Comparison of ENCODE assay signal across 27 cellular contexts in genomic region chr21:41851090-41851790, GRCh38. TPM values are rescaled to one million over a fixed set of nuclear protein-coding genes. Genes with fewer than 3 reads are reported as not detected.
DNase-seq lines count a peak whose midpoint lies in the region; ATAC-seq and TF ChIP-seq lines count a peak whose summit lies in the region.
"Had no signal": no experiment of that assay in that cellular context is flagged by ENCODE, and none has a peak within 500 bp of the region (broad histone marks: within the 10 kb centered on the region; RNA-seq: fewer than 3 reads in every experiment).

No MANE protein-coding gene starts in this region.

- peak overlapping the region; percentile 52 for H3K27ac Mint-ChIP-seq in progenitor cell of endocrine pancreas
- H3K27ac Mint-ChIP-seq: natural killer cell treated with Interleukin-12 subunit alpha and Interleukin-12 subunit beta and Interleukin-15 and Interleukin-18, amount 100 ng/mL, for 72 hours had no signal

- H3K27me3 ChIP-seq in cardiac muscle cell (no peaks in the 10 kb centered on the region), ovary (no peaks in the 10 kb centered on the region)
- H3K27me3 ChIP-seq: foreskin keratinocyte, pancreas, Peyer's patch, right lobe of liver, SJSA1, uterus had no signal

- H3K27me3 Mint-ChIP-seq in progenitor cell of endocrine pancreas = no peaks in the 10 kb centered on the region
- H3K27me3 Mint-ChIP-seq: natural killer cell treated with Interleukin-12 subunit alpha and Interleukin-12 subunit beta and Interleukin-15 and Interleukin-18, amount 100 ng/mL, for 72 hours had no signal

- no peaks in the 10 kb centered on the region for H3K36me3 ChIP-seq in cardiac muscle cell
- H3K36me3 ChIP-seq in ovary = no peaks in the 10 kb centered on the region
- H3K36me3 ChIP-seq: right lobe of liver, uterus had no signal

- WGBS in ovary, 3 donors = 75 to 87% (median 78%) methylated on average over 23 of the region's 23 CpGs

- H3K27ac ChIP-seq in cardiac muscle cell (peak overlapping the region; percentile 63), ovary (no peak overlapping the region)
- H3K27ac ChIP-seq: foreskin keratinocyte, pancreas, Peyer's patch, right lobe of liver, SJSA1, uterus had no signal

- no peaks in the 10 kb centered on the region for H3K9me3 ChIP-seq in cardiac muscle cell (ENCODE audit: low read depth)
- no peaks in the 10 kb centered on the region for H3K9me3 ChIP-seq in ovary
- H3K9me3 ChIP-seq: pancreas, Peyer's patch, right lobe of liver, uterus had no signal

- H3K4me3 ChIP-seq in cardiac muscle cell = no peak overlapping the region
- H3K4me3 ChIP-seq in ovary = no peak overlapping the region
- H3K4me3 ChIP-seq: pancreas, Peyer's patch, right lobe of liver, SJSA1, uterus had no signal

- TF ChIP-seq CTCF in cardiac muscle cell (IDR thresholded peaks at IDR 0.05; ENCODE audit: low read depth, low read length) (no peak), progenitor cell of endocrine pancreas (IDR thresholded peaks at IDR 0.05; ENCODE audit: unreplicated experiment) (no peak), ovary (IDR thresholded peaks at IDR 0.05) (no peak)

- H3K4me1 ChIP-seq in cardiac muscle cell (ENCODE audit: low read depth) = peaks cover 21% of the 10 kb centered on the region
- no peaks in the 10 kb centered on the region for H3K4me1 ChIP-seq in ovary (ENCODE audit: insufficient read depth)
- H3K4me1 ChIP-seq: foreskin keratinocyte, pancreas, Peyer's patch, right lobe of liver, uterus had no signal

- peaks cover 2% of the 10 kb centered on the region for H3K4me1 Mint-ChIP-seq in progenitor cell of endocrine pancreas (ENCODE audit: low read depth)
- H3K4me1 Mint-ChIP-seq: brain had no signal

- H3K36me3 Mint-ChIP-seq in progenitor cell of endocrine pancreas (ENCODE audit: insufficient read depth) = peaks cover 14% of the 10 kb centered on the region

- peak; percentile 37 to 72 for DNase-seq in cardiac muscle cell (ENCODE audit: low read depth in 1 of 2, low spot score in 1 of 2)
- no peak for DNase-seq in Right ventricle myocardium superior
- DNase-seq in NCI-H1417 (lab: John Stamatoyannopoulos, UW) = peak; percentile 40 to 95 (median 81)
- DNase-seq in NCI-H69 (lab: John Stamatoyannopoulos, UW) = peak; percentile 32
- DNase-seq in progenitor cell of endocrine pancreas (ENCODE audit: low spot score, unreplicated experiment) = no peak
- no peak for DNase-seq in ovary
- DNase-seq in dedifferentiated amniotic fluid mesenchymal stem cell (ENCODE audit: extremely low spot score) = no peak
- DNase-seq: activated CD4-positive, alpha-beta T cell treated with anti-CD3 and anti-CD28 coated beads for 1 hour; activated gamma-delta T cell treated with Interleukin-2 at 50 U/mL for 16 hours; AML-193; effector memory CD4-positive, alpha-beta T cell; foreskin keratinocyte; midbrain; NCI-H446; NK-92 treated with Interleukin-12 subunit alpha and Interleukin-12 subunit beta, amount 100 ng/mL, for 24 hours; pancreas; Peyer's patch; right lobe of liver; stimulated activated CD4-positive, alpha-beta T cell treated with anti-CD3 and anti-CD28 coated beads, Interleukin-4, amount 100 ng/mL, for 4 hours; stimulated activated naive CD4-positive, alpha-beta T cell; uterus had no signal

- TF ChIP-seq POLR2A in ovary (IDR thresholded peaks at IDR 0.05) = no peak

- H3K4me3 Mint-ChIP-seq in progenitor cell of endocrine pancreas (ENCODE audit: low read depth) = no peak overlapping the region
- H3K4me3 Mint-ChIP-seq: brain; natural killer cell treated with Interleukin-12 subunit alpha and Interleukin-12 subunit beta and Interleukin-15 and Interleukin-18, amount 100 ng/mL, for 72 hours had no signal

- TF ChIP-seq EP300 in ovary (IDR thresholded peaks at IDR 0.05) = no peak

- ATAC-seq in Right ventricle myocardium superior (ENCODE audit: poor library complexity) = no peak
- no peak for ATAC-seq in activated CD4-positive, CD25-positive, alpha-beta regulatory T cell treated with anti-CD3 and anti-CD28 coated beads, Interleukin-2, amount 50 U/mL, for 24 hours
- ATAC-seq: esophagus mucosa; foreskin keratinocyte; left lobe of liver; natural killer cell treated with Interleukin-12 subunit alpha and Interleukin-12 subunit beta and Interleukin-15 and Interleukin-18, amount 100 ng/mL, for 72 hours; pancreas; right lobe of liver had no signal

- intact Hi-C loops in Right ventricle myocardium superior (cut with DNase I) = no loop called here
- intact Hi-C loops in ovary (cut with DNase I) = no loop called here

- peaks cover 3% of the 10 kb centered on the region for H3K9me3 Mint-ChIP-seq in progenitor cell of endocrine pancreas (ENCODE audit: low read depth)
- H3K9me3 Mint-ChIP-seq: brain; natural killer cell treated with Interleukin-12 subunit alpha and Interleukin-12 subunit beta and Interleukin-15 and Interleukin-18, amount 100 ng/mL, for 72 hours had no signal

RNA-seq across cellular contexts. Expression of gene PRDM15, which starts 27.9 kb away (rescaled TPM):
- total RNA-seq in cardiac muscle cell = 3.9 and 6.4 TPM in 2 replicates
- 2.3 and 4.5 TPM in 2 replicates for polyA plus RNA-seq in cardiac muscle cell
- total RNA-seq in Right ventricle myocardium superior = 3.8 TPM
- 14.0 and 16.2 TPM in 2 replicates for total RNA-seq in progenitor cell of endocrine pancreas
- total RNA-seq in ovary = 10 to 100 TPM in 1 of 7 donors, 1 to 10 TPM in 6; 5.2 to 10.9 (median 6.0) TPM
- polyA plus RNA-seq in ovary = 1 to 10 TPM; 2.0 to 2.2 TPM

Comparison
In these comparisons a context has a peak if more than half of its experiments do, and no peak if none do; other contexts are left out.
1. DNase-seq: peak in cardiac muscle cell (2 of 2), NCI-H1417 (3 of 3) and NCI-H69 (single experiment); none in Right ventricle myocardium superior (single experiment), progenitor cell of endocrine pancreas (single experiment), ovary (0 of 5) and dedifferentiated amniotic fluid mesenchymal stem cell (single experiment).